18 cellular contexts compared by ENCODE assay signal in genomic region chr17:63450551-63450950, GRCh38. TPM values are rescaled to one million over a fixed set of nuclear protein-coding genes. Genes with fewer than 3 reads are reported as not detected.
DNase-seq lines count a peak whose midpoint lies in the region; ATAC-seq, FAIRE-seq and TF ChIP-seq lines count a peak whose summit lies in the region.
"Had no signal": no experiment of that assay in that cellular context is flagged by ENCODE, and none has a peak within 500 bp of the region (broad histone marks: within the 10 kb centered on the region; RNA-seq: fewer than 3 reads in every experiment).

No MANE protein-coding gene starts in this region.

- no peaks in the 10 kb centered on the region for H3K27me3 ChIP-seq in Loucy (ENCODE audit: insufficient read depth, low read length, poor library complexity, severe bottlenecking)
- no peaks in the 10 kb centered on the region for H3K27me3 ChIP-seq in K562 (ENCODE audit: control insufficient read depth in 2 of 2, insufficient read depth in 2 of 2, low read length in 2 of 2)
- H3K27me3 ChIP-seq: uterus had no signal

- no peak for TF ChIP-seq POLR2A in K562 (conservative IDR thresholded peaks at IDR 0.05)

- H2AFZ ChIP-seq in Loucy (ENCODE audit: low read length) (0 out of 2 replicates have a peak overlapping the region, but pooled peaks have one; percentile 54), K562 (ENCODE audit: low read depth, low read length) (peak overlapping the region; percentile 66)
- H2AFZ ChIP-seq: neural progenitor cell had no signal

- peak; percentile 10 for DNase-seq in stimulated activated naive CD4-positive, alpha-beta T cell treated with Interleukin-2 at 50 U/mL for 16 hours (lab: John Stamatoyannopoulos, UW)
- no peak for DNase-seq in stimulated activated naive CD4-positive, alpha-beta T cell (lab: John Stamatoyannopoulos, UW)
- DNase-seq in K562 (ENCODE audit: extremely low read depth in 1 of 4, low spot score in 3 of 4) (no peak), omental fat pad (ENCODE audit: low spot score) (no peak)
- DNase-seq in activated CD4-positive, alpha-beta T cell treated with anti-CD3 and anti-CD28 coated beads, Interleukin-2, amount 10 ng/mL, durations not matched to agents 24 days and 14 days = no peak
- DNase-seq: activated CD4-positive, alpha-beta T cell treated with anti-CD3 and anti-CD28 coated beads for 4 hours; gastrocnemius medialis; NCI-H2029; NCI-H774; SHP77 treated with DMSO at 0.1 percent for 48 hours; uterus had no signal

- H3K36me3 ChIP-seq in Loucy (ENCODE audit: insufficient read depth, low read length) (no peaks in the 10 kb centered on the region), K562 (ENCODE audit: control insufficient read depth, insufficient read depth, low read length) (no peaks in the 10 kb centered on the region)
- H3K36me3 ChIP-seq: gastrocnemius medialis, HAP-1, neural progenitor cell, uterus had no signal

- POLR2A ChIA-PET in K562 (lab: Yijun Ruan, JAX) = no interaction called here

- H3K9me3 ChIP-seq in Loucy (ENCODE audit: insufficient read depth, low read depth, low read length) = no peaks in the 10 kb centered on the region
- H3K9me3 ChIP-seq in K562 (replicated peaks; ENCODE audit: control insufficient read depth, insufficient read depth, low read depth, low read length) = no peaks in the 10 kb centered on the region
- H3K9me3 ChIP-seq: gastrocnemius medialis, HAP-1, uterus had no signal

- H3K27ac Mint-ChIP-seq in activated CD4-positive, alpha-beta T cell treated with anti-CD3 and anti-CD28 coated beads, Interleukin-2, amount 10 ng/mL, durations not matched to agents 24 days and 14 days = no peak overlapping the region
- H3K27ac Mint-ChIP-seq: activated T-cell treated with anti-CD3 and anti-CD28 coated beads, Interleukin-2, amount 50 U/mL, for 72 hours; neural progenitor cell; T-helper 2 cell treated with Interferon-gamma antibody and Interleukin-4, amounts not matched to agents 5 μg/mL and 100 μg/mL, for 36 hours had no signal

- H3K9ac ChIP-seq in Loucy (ENCODE audit: low read depth, low read length, poor library complexity, severe bottlenecking) (peak overlapping the region; percentile 23), K562 (ENCODE audit: insufficient read depth in 1 of 2, low read depth in 2 of 2, low read length in 2 of 2) (peak overlapping the region in 1 of 2 experiments; percentile 79; a peak in 2 of 4 replicates)
- H3K9ac ChIP-seq: neural progenitor cell had no signal

- ATAC-seq in K562 (no peak), GM18498 (IDR thresholded peaks at IDR 0.05; ENCODE audit: unreplicated experiment) (no peak), HG03520 (IDR thresholded peaks at IDR 0.05; ENCODE audit: unreplicated experiment) (no peak), omental fat pad (ENCODE audit: low FRiP score) (no peak)
- ATAC-seq: activated T-cell treated with anti-CD3 and anti-CD28 coated beads, Interleukin-2, amount 50 U/mL, for 72 hours; gastrocnemius medialis had no signal

- H3F3A ChIP-seq in Loucy (ENCODE audit: low read depth) = no peaks in the 10 kb centered on the region

- H3K4me2 ChIP-seq in Loucy (ENCODE audit: low read depth, low read length, poor library complexity, severe bottlenecking) (peak overlapping the region; percentile 49), K562 (ENCODE audit: insufficient read depth, low read length) (no peak overlapping the region)
- H3K4me2 ChIP-seq: neural progenitor cell had no signal

- TF ChIP-seq EP300 in K562 (IDR thresholded peaks at IDR 0.05; ENCODE audit: low read length) = no peak

- WGBS in K562 (ENCODE audit: insufficient coverage, low coverage, missing lambda C conversion rate) = 26% methylated on average over 11 of the region's 11 CpGs

- peaks cover 13% of the 10 kb centered on the region for H3K4me1 Mint-ChIP-seq in activated CD4-positive, alpha-beta T cell treated with anti-CD3 and anti-CD28 coated beads, Interleukin-2, amount 10 ng/mL, durations not matched to agents 24 days and 14 days

- CTCF ChIA-PET in K562 (lab: Yijun Ruan, JAX; ENCODE audit: low intra/inter-chr PET ratio) = interaction anchor here (0.7 kb wide), 1 partner anchor 36 kb away, joined by 3 read pairs; no protein-coding TSS in a partner anchor

- H3K27ac ChIP-seq in K562 (ENCODE audit: extremely low read depth, low read depth, low read length) = no peak overlapping the region
- H3K27ac ChIP-seq: neural progenitor cell, uterus had no signal

- no peak for TF ChIP-seq RAD21 in K562 (CRISPR knock-in tag; conservative IDR thresholded peaks at IDR 0.05 in 1 of 2, IDR thresholded peaks at IDR 0.05 in 1 of 2)

- H4K20me1 ChIP-seq in Loucy (ENCODE audit: insufficient read depth, low read length, poor library complexity, severe bottlenecking) = no peaks in the 10 kb centered on the region
- no peaks in the 10 kb centered on the region for H4K20me1 ChIP-seq in K562 (replicated peaks; ENCODE audit: control insufficient read depth, insufficient read depth, low read length)

- no peaks in the 10 kb centered on the region for H3K9me3 Mint-ChIP-seq in activated CD4-positive, alpha-beta T cell treated with anti-CD3 and anti-CD28 coated beads, Interleukin-2, amount 10 ng/mL, durations not matched to agents 24 days and 14 days
- H3K9me3 Mint-ChIP-seq: activated T-cell treated with anti-CD3 and anti-CD28 coated beads, Interleukin-2, amount 50 U/mL, for 72 hours; T-helper 2 cell treated with Interferon-gamma antibody and Interleukin-4, amounts not matched to agents 5 μg/mL and 100 μg/mL, for 36 hours had no signal

- H3K4me3 ChIP-seq in Loucy (ENCODE audit: low read length, poor library complexity, severe bottlenecking) = peak overlapping the region; percentile 16
- H3K4me3 ChIP-seq in K562 = no peak overlapping the region
- H3K4me3 ChIP-seq: gastrocnemius medialis, HAP-1, neural progenitor cell, uterus had no signal

- H3K79me2 ChIP-seq in Loucy (ENCODE audit: insufficient read depth, low read length) (no peaks in the 10 kb centered on the region), K562 (ENCODE audit: control insufficient read depth, insufficient read depth, low read length) (peaks cover 8% of the 10 kb centered on the region; the same call in 1 of the 3 replicates)

- no peaks in the 10 kb centered on the region for H3K9me1 ChIP-seq in K562 (ENCODE audit: control insufficient read depth, insufficient read depth, low read length)

- H3K36me3 Mint-ChIP-seq in activated CD4-positive, alpha-beta T cell treated with anti-CD3 and anti-CD28 coated beads, Interleukin-2, amount 10 ng/mL, durations not matched to agents 24 days and 14 days (ENCODE audit: low read depth) = no peaks in the 10 kb centered on the region

- FAIRE-seq in K562 (lab: Jason Lieb, UNC) = no peak

- peaks cover 23% of the 10 kb centered on the region for H3K27me3 Mint-ChIP-seq in activated CD4-positive, alpha-beta T cell treated with anti-CD3 and anti-CD28 coated beads, Interleukin-2, amount 10 ng/mL, durations not matched to agents 24 days and 14 days

- intact Hi-C loops in K562 (cut with micrococcal nuclease) = no loop called here
- intact Hi-C loops in activated CD4-positive, alpha-beta T cell treated with anti-CD3 and anti-CD28 coated beads, Interleukin-2, amount 10 ng/mL, durations not matched to agents 24 days and 14 days (cut with micrococcal nuclease) = no loop called here

- H3K9me2 ChIP-seq in Loucy (replicated peaks; ENCODE audit: low read depth, low read length) = no peaks in the 10 kb centered on the region

- H3K4me1 ChIP-seq in Loucy (ENCODE audit: insufficient read depth, low read length, poor library complexity, severe bottlenecking) (peaks cover 56% of the 10 kb centered on the region), K562 (replicated peaks in 1 of 2; ENCODE audit: control insufficient read depth in 2 of 2, insufficient read depth in 2 of 2, low read length in 2 of 2) (peaks cover 23 to 57% of the 10 kb centered on the region in 2 experiments)
- H3K4me1 ChIP-seq: neural progenitor cell had no signal

- TF ChIP-seq CTCF in Loucy (conservative IDR thresholded peaks at IDR 0.05; ENCODE audit: low read length) (no peak), K562 (IDR thresholded peaks at IDR 0.05 in 2 of 3, conservative IDR thresholded peaks at IDR 0.05 in 1 of 3; ENCODE audit: insufficient read depth in 2 of 3, low read depth in 1 of 3, low read length in 3 of 3) (no peak), omental fat pad (IDR thresholded peaks at IDR 0.05) (no peak)

- no peak overlapping the region for H3K4me3 Mint-ChIP-seq in activated CD4-positive, alpha-beta T cell treated with anti-CD3 and anti-CD28 coated beads, Interleukin-2, amount 10 ng/mL, durations not matched to agents 24 days and 14 days
- H3K4me3 Mint-ChIP-seq: activated T-cell treated with anti-CD3 and anti-CD28 coated beads, Interleukin-2, amount 50 U/mL, for 72 hours; T-helper 2 cell treated with Interferon-gamma antibody and Interleukin-4, amounts not matched to agents 5 μg/mL and 100 μg/mL, for 36 hours had no signal

- in situ Hi-C loops in K562 (cut with MboI) = no loop called here

- BruUV-seq in K562 (replicated peaks; lab: Mats Ljungman, UMichigan) = no TSS peak

RNA-seq across cellular contexts. Expression of gene CYB561, which starts 4.4 kb away (rescaled TPM):
- total RNA-seq in K562 (2011; cell fraction: chromatin; rRNA removed; ENCODE audit: low replicate concordance) = 16.5 and 48.0 TPM in 2 replicates
- total RNA-seq in K562 (2011; cell fraction: nucleolus; rRNA removed) = 47.9 and 50.5 TPM in 2 replicates
- total RNA-seq in K562 (2011; cell fraction: nucleoplasm; rRNA removed) = 29.9 and 34.5 TPM in 2 replicates
- 21.0 and 25.8 TPM in 2 replicates for total RNA-seq in K562 (2014; rRNA removed)
- 11.9 and 12.8 TPM in 2 replicates for total RNA-seq in K562 (2014; rRNA removed; fragmentation: Illumina TruSeq; extraction: Trizol)
- 15.8 and 17.4 TPM in 2 replicates for total RNA-seq in K562 (2015; rRNA removed; fragmentation: Illumina TruSeq; extraction: Trizol)
- total RNA-seq in K562 (2021) = 26.3 and 30.8 TPM in 2 replicates
- 15.0 and 16.5 TPM in 2 replicates for polyA plus RNA-seq in K562 (2011; rRNA removed)
- 16.0 and 38.6 TPM in 2 replicates for polyA plus RNA-seq in K562 (2011; cell fraction: cytosol; rRNA removed)
- polyA plus RNA-seq in K562 (2011; cell fraction: nucleus; rRNA removed) = 19.6 and 33.1 TPM in 2 replicates
- 26.4 and 40.7 TPM in 2 replicates for polyA plus RNA-seq in K562 (2012)
- 21.6 and 25.2 TPM in 2 replicates for polyA plus RNA-seq in K562 (2014; fragmentation: Illumina TruSeq; extraction: Trizol)
- polyA plus RNA-seq in K562 (2014; fragmentation: Nextera tagmentation; extraction: Ambion mirVana) = 1 to 10 TPM; 4.0 to 4.9 TPM
- polyA plus RNA-seq in K562 (2014; rRNA removed) = 27.9 and 31.3 TPM in 2 replicates
- polyA minus RNA-seq in K562 (2011; rRNA and poly(A)+ RNA removed) = 7.6 and 10.9 TPM in 2 replicates
- polyA minus RNA-seq in K562 (2011; cell fraction: cytosol; rRNA and poly(A)+ RNA removed) = 16.5 and 26.0 TPM in 2 replicates
- 15.5 and 21.2 TPM in 2 replicates for polyA minus RNA-seq in K562 (2011; cell fraction: nucleus; rRNA and poly(A)+ RNA removed)
- 1.7 and 2.0 TPM in 2 replicates for total RNA-seq in activated CD4-positive, alpha-beta T cell treated with anti-CD3 and anti-CD28 coated beads, Interleukin-2, amount 10 ng/mL, durations not matched to agents 24 days and 14 days
- total RNA-seq in omental fat pad = 10 to 100 TPM; 19.9 to 22.3 (median 20.5) TPM

RNA-seq across cellular contexts. Expression of gene ACE, which starts 26.3 kb away (rescaled TPM):
- 7.6 and 13.1 TPM in 2 replicates for total RNA-seq in K562 (2011; cell fraction: chromatin; rRNA removed; ENCODE audit: low replicate concordance)
- 8.2 and 9.7 TPM in 2 replicates for total RNA-seq in K562 (2011; cell fraction: nucleolus; rRNA removed)
- total RNA-seq in K562 (2011; cell fraction: nucleoplasm; rRNA removed) = 6.2 and 6.5 TPM in 2 replicates
- 0.61 and 2.5 TPM in 2 replicates for total RNA-seq in K562 (2014; rRNA removed)
- total RNA-seq in K562 (2014; rRNA removed; fragmentation: Illumina TruSeq; extraction: Trizol) = 0.18 and 0.29 TPM in 2 replicates
- 0.34 and 0.54 TPM in 2 replicates for total RNA-seq in K562 (2015; rRNA removed; fragmentation: Illumina TruSeq; extraction: Trizol)
- total RNA-seq in K562 (2021) = 1.6 and 1.8 TPM in 2 replicates
- polyA plus RNA-seq in K562 (2011; rRNA removed) = 0.22 and 0.29 TPM in 2 replicates
- 0.63 and 1.3 TPM in 2 replicates for polyA plus RNA-seq in K562 (2011; cell fraction: cytosol; rRNA removed)
- 0.95 and 3.8 TPM in 2 replicates for polyA plus RNA-seq in K562 (2011; cell fraction: nucleus; rRNA removed)
- polyA plus RNA-seq in K562 (2012) = 1.7 and 2.6 TPM in 2 replicates
- 0.39 and 0.53 TPM in 2 replicates for polyA plus RNA-seq in K562 (2014; fragmentation: Illumina TruSeq; extraction: Trizol)
- polyA plus RNA-seq in K562 (2014; fragmentation: Nextera tagmentation; extraction: Ambion mirVana) = under 1 TPM in 1 of 2 experiments, not detected in 1; 0.07 TPM
- 0.71 and 1.7 TPM in 2 replicates for polyA plus RNA-seq in K562 (2014; rRNA removed)
- 0.21 and 0.95 TPM in 2 replicates for polyA minus RNA-seq in K562 (2011; rRNA and poly(A)+ RNA removed)
- 1.2 TPM in 2 replicates for polyA minus RNA-seq in K562 (2011; cell fraction: cytosol; rRNA and poly(A)+ RNA removed)
- 1.7 and 3.2 TPM in 2 replicates for polyA minus RNA-seq in K562 (2011; cell fraction: nucleus; rRNA and poly(A)+ RNA removed)
- total RNA-seq in activated CD4-positive, alpha-beta T cell treated with anti-CD3 and anti-CD28 coated beads, Interleukin-2, amount 10 ng/mL, durations not matched to agents 24 days and 14 days = 0.26 TPM in 1 of 2 replicates, not detected in the other
- total RNA-seq in omental fat pad = 10 to 100 TPM in 2 of 4 donors, 1 to 10 TPM in 2; 4.2 to 20.2 (median 12.0) TPM
